ENCODE assay signal across 10 cellular contexts in the genomic region with DNA sequence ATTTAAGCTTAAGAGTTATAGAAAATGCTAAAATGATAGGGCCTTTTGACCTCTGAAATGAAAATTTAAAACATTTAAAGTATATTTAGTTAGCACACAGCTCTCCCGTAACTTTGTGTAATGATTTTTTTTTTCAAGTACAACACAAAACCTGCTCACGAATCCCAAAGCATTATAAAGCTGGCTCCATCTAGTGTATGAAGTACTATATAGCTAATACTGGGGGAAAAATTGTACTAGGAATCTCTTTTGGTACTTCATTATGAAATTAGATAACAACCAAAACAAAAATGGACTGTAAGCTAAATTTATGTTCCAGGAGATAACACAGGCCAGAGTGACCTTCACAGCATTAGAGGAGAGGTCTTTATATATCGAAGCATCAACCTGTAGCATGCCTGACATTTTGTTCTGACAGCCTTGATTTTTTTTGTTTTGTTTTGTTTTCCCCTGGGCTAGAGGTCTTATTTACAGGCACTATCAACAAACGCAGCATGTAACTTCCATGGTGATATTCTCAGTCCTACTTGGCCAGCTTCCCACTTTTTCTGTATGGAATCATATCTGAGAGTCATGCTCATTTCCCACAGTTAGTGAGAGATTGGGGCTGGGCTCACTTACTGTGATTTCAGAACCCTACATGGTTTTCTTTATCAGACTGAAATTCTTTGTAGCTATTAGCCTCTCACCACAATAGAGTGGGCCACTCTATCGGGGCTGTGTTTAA.
DNase-seq lines count a peak whose midpoint lies in the region; ATAC-seq and TF ChIP-seq lines count a peak whose summit lies in the region.
"Had no signal": no experiment of that assay in that cellular context is flagged by ENCODE, and none has a peak within 500 bp of the region (broad histone marks: within the 10 kb centered on the region; RNA-seq: fewer than 3 reads in every experiment).

No MANE protein-coding gene starts in this region.

- H3K4me3 ChIP-seq in coronary artery, result no peak overlapping the region

- ATAC-seq in GM21515 (IDR thresholded peaks at IDR 0.05; ENCODE audit: unreplicated experiment), result no peak
- ATAC-seq in GM19328 (IDR thresholded peaks at IDR 0.05; ENCODE audit: unreplicated experiment), result no peak
- no peak for ATAC-seq in HG02571 (IDR thresholded peaks at IDR 0.05; ENCODE audit: unreplicated experiment)
- ATAC-seq: activated T-helper 17 cell treated with anti-CD3 and anti-CD28 coated beads, Interleukin-2, amount 50 U/mL, for 72 hours had no signal

- H3K9me3 Mint-ChIP-seq in nephron progenitor cell, result no peaks in the 10 kb centered on the region
- H3K9me3 Mint-ChIP-seq: activated T-helper 17 cell treated with anti-CD3 and anti-CD28 coated beads, Interleukin-2, amount 50 U/mL, for 72 hours; IgD-negative memory B cell had no signal

- no peak overlapping the region for H3K4me3 Mint-ChIP-seq in nephron progenitor cell
- H3K4me3 Mint-ChIP-seq: activated T-helper 17 cell treated with anti-CD3 and anti-CD28 coated beads, Interleukin-2, amount 50 U/mL, for 72 hours; IgD-negative memory B cell had no signal

- DNase-seq in D341Med (ENCODE audit: low spot score) (peak; percentile 35), OCI-M1 (lab: John Stamatoyannopoulos, UW) (peak; percentile 64), erythroblast (lab: John Stamatoyannopoulos, UW) (peak; percentile 19 to 28), nephron progenitor cell (no peak), coronary artery (ENCODE audit: low spot score) (no peak)

- no peak overlapping the region for H3K27ac Mint-ChIP-seq in nephron progenitor cell
- H3K27ac Mint-ChIP-seq: activated T-helper 17 cell treated with anti-CD3 and anti-CD28 coated beads, Interleukin-2, amount 50 U/mL, for 72 hours; IgD-negative memory B cell had no signal

- TF ChIP-seq CTCF in nephron progenitor cell (IDR thresholded peaks at IDR 0.05) (peak; percentile 10), coronary artery (IDR thresholded peaks at IDR 0.05) (no peak)

- no peaks in the 10 kb centered on the region for H3K36me3 Mint-ChIP-seq in nephron progenitor cell (ENCODE audit: low read depth)
- H3K36me3 Mint-ChIP-seq: IgD-negative memory B cell had no signal

- peaks cover 3% of the 10 kb centered on the region for H3K27me3 Mint-ChIP-seq in nephron progenitor cell (ENCODE audit: low read depth, poor library complexity)
- H3K27me3 Mint-ChIP-seq: activated T-helper 17 cell treated with anti-CD3 and anti-CD28 coated beads, Interleukin-2, amount 50 U/mL, for 72 hours had no signal

- H3K4me1 Mint-ChIP-seq in nephron progenitor cell, result no peaks in the 10 kb centered on the region
- H3K4me1 Mint-ChIP-seq: activated T-helper 17 cell treated with anti-CD3 and anti-CD28 coated beads, Interleukin-2, amount 50 U/mL, for 72 hours; IgD-negative memory B cell had no signal

- H3K27ac ChIP-seq in coronary artery, result no peak overlapping the region

- TF ChIP-seq POLR2A in erythroblast (IDR thresholded peaks at IDR 0.05; ENCODE audit: low read length), result no peak

Comparison
In these comparisons a context has a peak if more than half of its experiments do, and no peak if none do; other contexts are left out.
1. DNase-seq: peak in D341Med (single experiment), OCI-M1 (single experiment) and erythroblast (2 of 2); none in nephron progenitor cell (single experiment) and coronary artery (single experiment).